Comparison of ENCODE assay signal across 19 cellular contexts in the genomic region with DNA sequence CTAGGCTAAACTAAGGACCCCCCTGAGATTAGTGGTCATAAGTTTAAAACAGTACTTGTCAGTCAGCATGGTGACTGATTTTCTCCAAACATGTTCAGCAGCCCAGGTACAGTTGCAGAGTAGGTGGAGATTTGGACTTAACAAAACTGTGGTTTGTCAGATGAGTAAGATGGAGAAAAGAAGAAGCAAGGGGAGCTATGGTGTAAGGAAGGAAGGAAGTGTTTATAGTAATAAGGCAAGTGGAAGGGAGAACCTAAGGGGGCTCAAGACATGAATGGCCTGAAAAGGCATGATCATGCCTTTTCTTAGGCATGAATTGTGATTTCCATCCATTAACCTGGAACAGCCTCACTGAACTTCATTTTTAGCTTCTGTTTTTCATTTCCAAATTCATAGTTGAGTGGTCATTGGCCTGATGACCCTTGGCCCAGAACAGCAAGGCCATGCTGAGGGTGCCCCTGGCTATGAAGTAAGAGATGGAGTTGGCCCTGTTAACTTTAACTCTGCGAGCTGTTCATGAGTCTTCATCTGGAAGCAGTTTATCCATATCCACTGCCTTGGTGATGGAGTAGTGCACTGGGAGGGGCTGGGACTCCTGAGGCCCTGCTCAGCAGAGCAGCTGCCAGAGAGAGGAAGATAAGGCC.
A peak's percentile ranks its signal among the peaks of the same experiment; 100 is the strongest.
DNase-seq lines count a peak whose midpoint lies in the region; ATAC-seq and TF ChIP-seq lines count a peak whose summit lies in the region.
"Had no signal": no experiment of that assay in that cellular context is flagged by ENCODE, and none has a peak within 500 bp of the region (broad histone marks: within the 10 kb centered on the region; RNA-seq: fewer than 3 reads in every experiment).

No MANE protein-coding gene starts in this region.

- TF ChIP-seq CTCF in natural killer cell (IDR thresholded peaks at IDR 0.05), result no peak
- TF ChIP-seq CTCF in foreskin fibroblast (IDR thresholded peaks at IDR 0.05; ENCODE audit: low read depth, low read length), result no peak

- ATAC-seq in natural killer cell treated with Interleukin-12 subunit alpha and Interleukin-12 subunit beta and Interleukin-15 and Interleukin-18, amount 100 ng/mL, for 72 hours, result peak; percentile 73 to 80
- no peak for ATAC-seq in natural killer cell
- peak; percentile 96 for ATAC-seq in activated naive CD8-positive, alpha-beta T cell treated with anti-CD3 and anti-CD28 coated beads, Interleukin-2, amount 50 U/mL, for 24 hours
- ATAC-seq: gastroesophageal sphincter, lower lobe of right lung, pancreas had no signal

- peaks cover 31 to 42% of the 10 kb centered on the region in 2 donors for H3K4me1 Mint-ChIP-seq in natural killer cell treated with Interleukin-12 subunit alpha and Interleukin-12 subunit beta and Interleukin-15 and Interleukin-18, amount 100 ng/mL, for 72 hours (ENCODE audit: low read depth in 2 of 2)
- peaks cover 29 to 32% of the 10 kb centered on the region in 2 donors for H3K4me1 Mint-ChIP-seq in natural killer cell
- peaks cover 38% of the 10 kb centered on the region for H3K4me1 Mint-ChIP-seq in activated naive CD8-positive, alpha-beta T cell treated with anti-CD3 and anti-CD28 coated beads, Interleukin-2, amount 50 U/mL, for 24 hours

- peak overlapping the region; percentile 3 to 13 for H3K27ac Mint-ChIP-seq in natural killer cell treated with Interleukin-12 subunit alpha and Interleukin-12 subunit beta and Interleukin-15 and Interleukin-18, amount 100 ng/mL, for 72 hours
- H3K27ac Mint-ChIP-seq in natural killer cell, result no peak overlapping the region
- H3K27ac Mint-ChIP-seq in activated naive CD8-positive, alpha-beta T cell treated with anti-CD3 and anti-CD28 coated beads, Interleukin-2, amount 50 U/mL, for 24 hours, result peak overlapping the region; percentile 43

- H3K9me3 Mint-ChIP-seq in natural killer cell treated with Interleukin-12 subunit alpha and Interleukin-12 subunit beta and Interleukin-15 and Interleukin-18, amount 100 ng/mL, for 72 hours, result peaks cover 8% of the 10 kb centered on the region
- peaks cover 2 to 6% of the 10 kb centered on the region in 2 donors for H3K9me3 Mint-ChIP-seq in natural killer cell
- peaks cover 27% of the 10 kb centered on the region for H3K9me3 Mint-ChIP-seq in activated naive CD8-positive, alpha-beta T cell treated with anti-CD3 and anti-CD28 coated beads, Interleukin-2, amount 50 U/mL, for 24 hours

- intact Hi-C loops in natural killer cell (cut with micrococcal nuclease), result no loop called here

- no peak overlapping the region for H3K4me3 ChIP-seq in foreskin fibroblast (ENCODE audit: low read depth in 1 of 2, low read length in 2 of 2)
- H3K4me3 ChIP-seq: gastroesophageal sphincter, lower lobe of right lung, pancreas had no signal

- DNase-seq in NOMO-1 treated with DMSO at 0.1 percent for 48 hours (lab: John Stamatoyannopoulos, UW; ENCODE audit: unreplicated experiment) (peak; percentile 12), NOMO-1 treated with dmso at 0.1 percent for 144 hours (lab: John Stamatoyannopoulos, UW; ENCODE audit: unreplicated experiment) (no peak), natural killer cell (no peak), anterior cingulate cortex (lab: John Stamatoyannopoulos, UW) (no peak), foreskin fibroblast (no peak), epidermal melanocyte (ENCODE audit: insufficient read length, low spot score) (no peak)
- DNase-seq in natural killer cell treated with Interleukin-12 subunit alpha and Interleukin-12 subunit beta and Interleukin-15 and Interleukin-18, amount 100 ng/mL, for 72 hours (ENCODE audit: low spot score), result no peak
- no peak for DNase-seq in activated naive CD8-positive, alpha-beta T cell treated with anti-CD3 and anti-CD28 coated beads, Interleukin-2, amount 50 U/mL, for 24 hours
- DNase-seq: brain microvascular endothelial cell; cortex of kidney; GDM1; H7; lower lobe of right lung; NCI-H1105; NCI-H526 treated with DMSO at 0.1 percent for 48 hours; pancreas; stimulated activated CD4-positive, alpha-beta T cell treated with anti-CD3 and anti-CD28 coated beads, Interleukin-4, amount 100 ng/mL, for 4 hours; stimulated activated CD8-positive, alpha-beta memory T cell treated with anti-CD3 and anti-CD28 coated beads, Interleukin-4, amount 100 ng/mL, for 48 hours had no signal

- peaks cover 27% of the 10 kb centered on the region for H3K36me3 Mint-ChIP-seq in natural killer cell treated with Interleukin-12 subunit alpha and Interleukin-12 subunit beta and Interleukin-15 and Interleukin-18, amount 100 ng/mL, for 72 hours
- peaks cover 9% of the 10 kb centered on the region for H3K36me3 Mint-ChIP-seq in natural killer cell
- peaks cover 50% of the 10 kb centered on the region for H3K36me3 Mint-ChIP-seq in activated naive CD8-positive, alpha-beta T cell treated with anti-CD3 and anti-CD28 coated beads, Interleukin-2, amount 50 U/mL, for 24 hours (ENCODE audit: low read depth)

- H3K4me3 Mint-ChIP-seq in natural killer cell treated with Interleukin-12 subunit alpha and Interleukin-12 subunit beta and Interleukin-15 and Interleukin-18, amount 100 ng/mL, for 72 hours, result peak overlapping the region; percentile 27
- H3K4me3 Mint-ChIP-seq in natural killer cell, result no peak overlapping the region
- H3K4me3 Mint-ChIP-seq in activated naive CD8-positive, alpha-beta T cell treated with anti-CD3 and anti-CD28 coated beads, Interleukin-2, amount 50 U/mL, for 24 hours, result no peak overlapping the region

- H3K27me3 Mint-ChIP-seq in natural killer cell treated with Interleukin-12 subunit alpha and Interleukin-12 subunit beta and Interleukin-15 and Interleukin-18, amount 100 ng/mL, for 72 hours, result no peaks in the 10 kb centered on the region
- no peaks in the 10 kb centered on the region for H3K27me3 Mint-ChIP-seq in natural killer cell (ENCODE audit: low read depth in 2 of 2)
- H3K27me3 Mint-ChIP-seq in activated naive CD8-positive, alpha-beta T cell treated with anti-CD3 and anti-CD28 coated beads, Interleukin-2, amount 50 U/mL, for 24 hours, result no peaks in the 10 kb centered on the region

Comparison
In these comparisons a context has a peak if more than half of its experiments do, and no peak if none do; other contexts are left out.
1. ATAC-seq: peak in natural killer cell treated with Interleukin-12 subunit alpha and Interleukin-12 subunit beta and Interleukin-15 and Interleukin-18, amount 100 ng/mL, for 72 hours (2 of 2) and activated naive CD8-positive, alpha-beta T cell treated with anti-CD3 and anti-CD28 coated beads, Interleukin-2, amount 50 U/mL, for 24 hours (single experiment); none in natural killer cell (0 of 3).
2. H3K27ac Mint-ChIP-seq: peak in natural killer cell treated with Interleukin-12 subunit alpha and Interleukin-12 subunit beta and Interleukin-15 and Interleukin-18, amount 100 ng/mL, for 72 hours (2 of 2) and activated naive CD8-positive, alpha-beta T cell treated with anti-CD3 and anti-CD28 coated beads, Interleukin-2, amount 50 U/mL, for 24 hours (single experiment); none in natural killer cell (0 of 2).